15 cellular contexts compared by ENCODE assay signal in the genomic region with DNA sequence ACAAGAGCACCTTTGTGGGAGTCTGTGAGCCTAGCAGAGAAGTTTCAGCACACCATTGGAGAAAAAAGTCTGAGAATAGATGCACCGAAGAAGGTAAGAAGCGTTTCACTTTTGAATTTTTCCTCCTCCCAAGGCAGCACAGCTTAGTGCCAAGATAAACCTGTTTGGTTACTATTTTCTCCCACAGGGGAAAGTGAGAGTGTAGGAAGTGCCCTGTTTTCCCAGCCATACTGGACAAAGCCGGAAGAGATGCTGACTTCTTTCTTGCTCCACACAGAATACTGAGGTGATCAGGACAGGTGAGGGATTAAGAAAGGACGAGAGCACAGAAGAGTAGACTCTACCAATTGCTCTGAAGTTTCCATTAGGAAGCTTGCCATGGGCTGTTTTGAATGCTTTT.
DNase-seq lines count a peak whose midpoint lies in the region; ATAC-seq, FAIRE-seq and TF ChIP-seq lines count a peak whose summit lies in the region.
"Had no signal": no experiment of that assay in that cellular context is flagged by ENCODE, and none has a peak within 500 bp of the region (broad histone marks: within the 10 kb centered on the region; RNA-seq: fewer than 3 reads in every experiment).

No MANE protein-coding gene starts in this region.

- no peak overlapping the region for H3K4me2 ChIP-seq in neural progenitor cell

- no peaks in the 10 kb centered on the region for H3K79me2 ChIP-seq in neural progenitor cell (ENCODE audit: low read depth)

- peaks cover 11% of the 10 kb centered on the region for H3K9me3 Mint-ChIP-seq in neural progenitor cell

- H3F3A ChIP-seq in neural progenitor cell (ENCODE audit: low read depth) = no peaks in the 10 kb centered on the region

- peak; percentile 79 for FAIRE-seq in bronchial epithelial cell (lab: Jason Lieb, UNC)
- FAIRE-seq: D721Med had no signal

- H3K9me3 ChIP-seq in neural progenitor cell (ENCODE audit: low read depth) = no peaks in the 10 kb centered on the region

- no peaks in the 10 kb centered on the region for H3K4me1 ChIP-seq in neural progenitor cell

- H4K20me1 ChIP-seq in neural progenitor cell (ENCODE audit: low read depth) = no peaks in the 10 kb centered on the region

- ATAC-seq in HG03095 (IDR thresholded peaks at IDR 0.05; ENCODE audit: unreplicated experiment) = no peak
- ATAC-seq: CD8-positive, alpha-beta T cell had no signal

- H3K4me3 ChIP-seq in LNCaP clone FGC (ENCODE audit: low read depth, low read length) (no peak overlapping the region), bronchial epithelial cell (ENCODE audit: low read depth, low read length) (no peak overlapping the region), neural progenitor cell (no peak overlapping the region)

- H3K36me3 ChIP-seq in bronchial epithelial cell (ENCODE audit: control insufficient read depth, insufficient read depth, low read length) = no peaks in the 10 kb centered on the region
- no peaks in the 10 kb centered on the region for H3K36me3 ChIP-seq in neural progenitor cell

- TF ChIP-seq CTCF in LNCaP clone FGC (IDR thresholded peaks at IDR 0.05; ENCODE audit: control insufficient read depth, extremely low read depth, insufficient read depth) (no peak), bronchial epithelial cell (IDR thresholded peaks at IDR 0.05; ENCODE audit: insufficient read depth, low read length, severe bottlenecking) (no peak), neural progenitor cell (IDR thresholded peaks at IDR 0.05) (no peak)

- no peak overlapping the region for H3K27ac Mint-ChIP-seq in neural progenitor cell
- H3K27ac Mint-ChIP-seq: CD8-positive, alpha-beta T cell; H9 had no signal

- DNase-seq in DMS53 treated with DMSO at 0.1 percent for 48 hours (lab: John Stamatoyannopoulos, UW; ENCODE audit: unreplicated experiment) (peak; percentile 1), LNCaP clone FGC (ENCODE audit: low read depth) (peak; percentile 39), bronchial epithelial cell (ENCODE audit: low read depth) (peak; percentile 40), neural progenitor cell (ENCODE audit: low spot score) (no peak), SK-N-DZ (ENCODE audit: low spot score) (no peak), DMS 273 (lab: John Stamatoyannopoulos, UW; ENCODE audit: unreplicated experiment) (no peak)
- DNase-seq: CD8-positive, alpha-beta T cell; H9; KBM-7; NCI-H1436 treated with DMSO at 0.1 percent for 48 hours; NCI-H2029 treated with DMSO at 0.1 percent for 48 hours; NCI-H524 treated with DMSO at 0.1 percent for 48 hours; SHP77 treated with DMSO at 0.1 percent for 48 hours had no signal

- H3K27me3 ChIP-seq in bronchial epithelial cell (ENCODE audit: control insufficient read depth, insufficient read depth, low read length) (no peaks in the 10 kb centered on the region), neural progenitor cell (no peaks in the 10 kb centered on the region)

- no peak overlapping the region for H3K9ac ChIP-seq in neural progenitor cell

- no peaks in the 10 kb centered on the region for H3K36me3 Mint-ChIP-seq in neural progenitor cell
- H3K36me3 Mint-ChIP-seq: CD8-positive, alpha-beta T cell had no signal

- H3K4me1 Mint-ChIP-seq in neural progenitor cell = no peaks in the 10 kb centered on the region

- H2AFZ ChIP-seq in neural progenitor cell (replicated peaks) = peak overlapping the region; percentile 51

- no peak overlapping the region for H3K27ac ChIP-seq in neural progenitor cell

- no peak overlapping the region for H3K4me3 Mint-ChIP-seq in neural progenitor cell
- H3K4me3 Mint-ChIP-seq: CD8-positive, alpha-beta T cell; H9 had no signal

- H3K27me3 Mint-ChIP-seq in neural progenitor cell (ENCODE audit: insufficient read depth, low read depth) = peaks cover under 1% of the 10 kb centered on the region

Comparison
In these comparisons a context has a peak if more than half of its experiments do, and no peak if none do; other contexts are left out.
1. DNase-seq: peak in DMS53 treated with DMSO at 0.1 percent for 48 hours (single experiment), LNCaP clone FGC (single experiment) and bronchial epithelial cell (single experiment); none in neural progenitor cell (single experiment), SK-N-DZ (single experiment) and DMS 273 (single experiment).